Comparison of ENCODE assay signal across 18 cellular contexts in genomic region chr1:25355841-25356395, GRCh38. TPM values are rescaled to one million over a fixed set of nuclear protein-coding genes. Genes with fewer than 3 reads are reported as not detected.
DNase-seq lines count a peak whose midpoint lies in the region; ATAC-seq and TF ChIP-seq lines count a peak whose summit lies in the region.
"Had no signal": no experiment of that assay in that cellular context is flagged by ENCODE, and none has a peak within 500 bp of the region (broad histone marks: within the 10 kb centered on the region; RNA-seq: fewer than 3 reads in every experiment).

No MANE protein-coding gene starts in this region.

- H3K9me2 ChIP-seq in PC-3 (replicated peaks; ENCODE audit: low read length): no peaks in the 10 kb centered on the region

- H3K4ac ChIP-seq in H9 (ENCODE audit: low read depth, low read length): no peak overlapping the region

- no peak overlapping the region for H3K4me3 ChIP-seq in naive thymus-derived CD4-positive, alpha-beta T cell (ENCODE audit: low read length)
- H3K4me3 ChIP-seq in PC-3 (ENCODE audit: low read length): no peak overlapping the region
- H3K4me3 ChIP-seq: ascending aorta, colonic mucosa, testis had no signal

- H2AFZ ChIP-seq in H9 (ENCODE audit: low read length) (no peak overlapping the region), PC-3 (ENCODE audit: low read length) (no peak overlapping the region)

- H3K27ac ChIP-seq in H9 (ENCODE audit: insufficient read length, low read depth, low read length): no peak overlapping the region
- peak overlapping the region; percentile 41 for H3K27ac ChIP-seq in naive thymus-derived CD4-positive, alpha-beta T cell (ENCODE audit: low read depth, low read length)
- H3K27ac ChIP-seq in PC-3 (ENCODE audit: low read length): no peak overlapping the region
- H3K27ac ChIP-seq: colonic mucosa, testis, VCaP had no signal

- no peak overlapping the region for H3K23ac ChIP-seq in H9 (ENCODE audit: insufficient read length, low read depth, low read length)

- no peak overlapping the region for H3K18ac ChIP-seq in H9 (ENCODE audit: insufficient read length, low read depth, low read length)

- H3K4me1 ChIP-seq in H9 (ENCODE audit: insufficient read depth, low read length): no peaks in the 10 kb centered on the region
- peaks cover 6 to 13% of the 10 kb centered on the region in 2 donors for H3K4me1 ChIP-seq in naive thymus-derived CD4-positive, alpha-beta T cell (ENCODE audit: control insufficient read depth in 2 of 2, insufficient read depth in 2 of 2, low read length in 2 of 2)
- H3K4me1 ChIP-seq in PC-3 (ENCODE audit: insufficient read depth, low read length): peaks cover 15% of the 10 kb centered on the region
- H3K4me1 ChIP-seq: colonic mucosa, testis had no signal

- peaks cover 4% of the 10 kb centered on the region for H3K79me1 ChIP-seq in H9 (ENCODE audit: insufficient read depth, low read depth, low read length, poor library complexity, severe bottlenecking)

- ATAC-seq in activated T-helper 17 cell treated with anti-CD3 and anti-CD28 coated beads, Interleukin-2, amount 50 U/mL, for 72 hours (replicated peaks): peak; percentile 55
- no peak for ATAC-seq in naive thymus-derived CD4-positive, alpha-beta T cell
- no peak; the same call in 1 of the 2 replicates for ATAC-seq in PC-3

- DNase-seq in activated CD4-positive, alpha-beta T cell treated with anti-CD3 and anti-CD28 coated beads, Interleukin-2, amount 10 ng/mL, durations not matched to agents 24 days and 14 days: peak; percentile 76
- no peak for DNase-seq in activated CD4-positive, alpha-beta T cell treated with anti-CD3 and anti-CD28 coated beads, Interleukin-2, amount 50 U/mL, for 48 hours
- DNase-seq in H9: no peak
- DNase-seq in naive thymus-derived CD4-positive, alpha-beta T cell: no peak
- DNase-seq in MV-4-11 (lab: John Stamatoyannopoulos, UW): no peak
- DNase-seq in NCI-H187 (lab: John Stamatoyannopoulos, UW): no peak
- DNase-seq in PC-3: no peak
- DNase-seq: colonic mucosa; head of caudate nucleus; kidney glomerular epithelial cell; NCI-H1105 treated with DMSO at 0.1 percent for 48 hours; NCI-H446; stimulated activated CD4-positive, alpha-beta T cell treated with anti-CD3 and anti-CD28 coated beads, Interleukin-15, amount 100 ng/mL, for 24 hours; testis had no signal

- H3K4me2 ChIP-seq in H9 (ENCODE audit: insufficient read depth, insufficient read length, low read length) (no peak overlapping the region), PC-3 (ENCODE audit: low read length) (no peak overlapping the region)

- intact Hi-C loops in activated CD4-positive, alpha-beta T cell treated with anti-CD3 and anti-CD28 coated beads, Interleukin-2, amount 10 ng/mL, durations not matched to agents 24 days and 14 days (cut with micrococcal nuclease): no loop called here
- intact Hi-C loops in naive thymus-derived CD4-positive, alpha-beta T cell (cut with micrococcal nuclease): no loop called here
- intact Hi-C loops in PC-3 (cut with micrococcal nuclease): no loop called here

- no peak overlapping the region; the same call in 1 of the 2 replicates for H3K14ac ChIP-seq in H9 (ENCODE audit: insufficient read depth, low read length)

- CTCF ChIA-PET in naive thymus-derived CD4-positive, alpha-beta T cell (lab: Charles Lee): no interaction called here
- CTCF ChIA-PET in PC-3 (lab: Charles Lee): no interaction called here

- peak overlapping the region; percentile 76 for H3K27ac Mint-ChIP-seq in activated CD4-positive, alpha-beta T cell treated with anti-CD3 and anti-CD28 coated beads, Interleukin-2, amount 10 ng/mL, durations not matched to agents 24 days and 14 days
- peak overlapping the region in 2 of 3 experiments; percentile 4 to 47; a peak in 3 of 7 replicates for H3K27ac Mint-ChIP-seq in H9
- H3K27ac Mint-ChIP-seq in activated T-helper 17 cell treated with anti-CD3 and anti-CD28 coated beads, Interleukin-2, amount 50 U/mL, for 72 hours: peak overlapping the region; percentile 69
- peak overlapping the region; percentile 1 to 93 (median 79) for H3K27ac Mint-ChIP-seq in naive thymus-derived CD4-positive, alpha-beta T cell
- H3K27ac Mint-ChIP-seq: progenitor cell of endocrine pancreas had no signal

- WGBS in H9 (ENCODE audit: extremely low coverage, insufficient read length, low lambda C conversion rate): no CpG with 5 or more reads among the region's 6 CpGs

- no peak overlapping the region for H4K91ac ChIP-seq in H9 (ENCODE audit: insufficient read length, low read depth, low read length)

- H3K36me3 ChIP-seq in naive thymus-derived CD4-positive, alpha-beta T cell (ENCODE audit: control insufficient read depth in 2 of 3, insufficient read depth in 3 of 3, low read length in 3 of 3): peaks cover 5 to 74% (median 25%) of the 10 kb centered on the region in 3 experiments
- peaks cover 31% of the 10 kb centered on the region; the same call in 1 of the 2 replicates for H3K36me3 ChIP-seq in PC-3 (ENCODE audit: low read depth, low read length)
- H3K36me3 ChIP-seq: colonic mucosa had no signal

- no peak overlapping the region for H2BK5ac ChIP-seq in H9 (ENCODE audit: insufficient read length, low read length)

- H3K4me1 Mint-ChIP-seq in activated CD4-positive, alpha-beta T cell treated with anti-CD3 and anti-CD28 coated beads, Interleukin-2, amount 10 ng/mL, durations not matched to agents 24 days and 14 days: peaks cover 25% of the 10 kb centered on the region
- no peaks in the 10 kb centered on the region for H3K4me1 Mint-ChIP-seq in H9
- peaks cover 15% of the 10 kb centered on the region for H3K4me1 Mint-ChIP-seq in activated T-helper 17 cell treated with anti-CD3 and anti-CD28 coated beads, Interleukin-2, amount 50 U/mL, for 72 hours
- peaks cover 17 to 45% (median 23%) of the 10 kb centered on the region in 7 donors for H3K4me1 Mint-ChIP-seq in naive thymus-derived CD4-positive, alpha-beta T cell

- no peak overlapping the region for H3K56ac ChIP-seq in H9 (ENCODE audit: insufficient read length, low read depth, low read length)

- no TSS peak for BruUV-seq in PC-3 (replicated peaks; lab: Mats Ljungman, UMichigan)

- H2BK15ac ChIP-seq in H9 (ENCODE audit: low read depth, low read length): no peak overlapping the region

- no peaks in the 10 kb centered on the region for H3K9me3 ChIP-seq in H9 (ENCODE audit: control insufficient read depth, low read depth, low read length)
- no peaks in the 10 kb centered on the region for H3K9me3 ChIP-seq in naive thymus-derived CD4-positive, alpha-beta T cell (ENCODE audit: control insufficient read depth in 2 of 3, low read length in 3 of 3)
- no peaks in the 10 kb centered on the region for H3K9me3 ChIP-seq in PC-3 (ENCODE audit: low read length)
- H3K9me3 ChIP-seq: ascending aorta, colonic mucosa, testis had no signal

- no peaks in the 10 kb centered on the region for H3K27me3 Mint-ChIP-seq in activated CD4-positive, alpha-beta T cell treated with anti-CD3 and anti-CD28 coated beads, Interleukin-2, amount 10 ng/mL, durations not matched to agents 24 days and 14 days
- no peaks in the 10 kb centered on the region for H3K27me3 Mint-ChIP-seq in H9 (ENCODE audit: low read depth)
- no peaks in the 10 kb centered on the region for H3K27me3 Mint-ChIP-seq in activated T-helper 17 cell treated with anti-CD3 and anti-CD28 coated beads, Interleukin-2, amount 50 U/mL, for 72 hours
- H3K27me3 Mint-ChIP-seq in naive thymus-derived CD4-positive, alpha-beta T cell: no peaks in the 10 kb centered on the region
- H3K27me3 Mint-ChIP-seq: progenitor cell of endocrine pancreas had no signal

- H3T11ph ChIP-seq in H9 (ENCODE audit: low read length): no peak overlapping the region

- peak overlapping the region; percentile 54 for H3K4me3 Mint-ChIP-seq in activated CD4-positive, alpha-beta T cell treated with anti-CD3 and anti-CD28 coated beads, Interleukin-2, amount 10 ng/mL, durations not matched to agents 24 days and 14 days
- H3K4me3 Mint-ChIP-seq in H9: no peak overlapping the region
- peak overlapping the region; percentile 45 for H3K4me3 Mint-ChIP-seq in activated T-helper 17 cell treated with anti-CD3 and anti-CD28 coated beads, Interleukin-2, amount 50 U/mL, for 72 hours
- peak overlapping the region in 5 of 10 donors; percentile 16 to 72 (median 36) for H3K4me3 Mint-ChIP-seq in naive thymus-derived CD4-positive, alpha-beta T cell

- H2BK20ac ChIP-seq in H9 (ENCODE audit: low read depth, low read length, poor library complexity, severe bottlenecking): no peak overlapping the region

- peaks cover 54% of the 10 kb centered on the region for H3K36me3 Mint-ChIP-seq in activated CD4-positive, alpha-beta T cell treated with anti-CD3 and anti-CD28 coated beads, Interleukin-2, amount 10 ng/mL, durations not matched to agents 24 days and 14 days (ENCODE audit: low read depth)
- peaks cover 6 to 72% (median 56%) of the 10 kb centered on the region in 3 experiments; a peak in 5 of 7 replicates for H3K36me3 Mint-ChIP-seq in H9 (ENCODE audit: insufficient read depth in 1 of 3, low read depth in 3 of 3)
- H3K36me3 Mint-ChIP-seq in activated T-helper 17 cell treated with anti-CD3 and anti-CD28 coated beads, Interleukin-2, amount 50 U/mL, for 72 hours (ENCODE audit: low read depth): peaks cover 98% of the 10 kb centered on the region
- peaks cover 0 to 35% (median 20%) of the 10 kb centered on the region in 5 donors for H3K36me3 Mint-ChIP-seq in naive thymus-derived CD4-positive, alpha-beta T cell

- no peaks in the 10 kb centered on the region for H3K79me2 ChIP-seq in H9 (ENCODE audit: insufficient read depth, low read length)
- H3K79me2 ChIP-seq in PC-3 (ENCODE audit: low read length): no peaks in the 10 kb centered on the region

- no peak overlapping the region for H2AK5ac ChIP-seq in H9 (ENCODE audit: insufficient read length, low read length)

- H4K20me1 ChIP-seq in H9 (ENCODE audit: control insufficient read depth, insufficient read depth, insufficient read length): no peaks in the 10 kb centered on the region
- no peaks in the 10 kb centered on the region for H4K20me1 ChIP-seq in PC-3 (ENCODE audit: low read length)

- H3K27me3 ChIP-seq in H9 (ENCODE audit: insufficient read depth, low read length) (no peaks in the 10 kb centered on the region), PC-3 (ENCODE audit: low read length) (no peaks in the 10 kb centered on the region)
- no peaks in the 10 kb centered on the region for H3K27me3 ChIP-seq in naive thymus-derived CD4-positive, alpha-beta T cell (ENCODE audit: control insufficient read depth in 2 of 2, insufficient read depth in 2 of 2, low read length in 2 of 2)
- H3K27me3 ChIP-seq: ascending aorta, colonic mucosa, testis had no signal

- TF ChIP-seq CTCF in H9 (conservative IDR thresholded peaks at IDR 0.05) (no peak), PC-3 (conservative IDR thresholded peaks at IDR 0.05; ENCODE audit: low read depth, low read length) (no peak)

- H3K9ac ChIP-seq in H9 (ENCODE audit: extremely low read depth, insufficient read length, low read length): no peak overlapping the region
- no peak overlapping the region for H3K9ac ChIP-seq in PC-3 (ENCODE audit: low read length)

- POLR2A ChIA-PET in naive thymus-derived CD4-positive, alpha-beta T cell (lab: Charles Lee): no interaction called here
- POLR2A ChIA-PET in PC-3 (lab: Charles Lee; ENCODE audit: unreplicated experiment): no interaction called here

- H3F3A ChIP-seq in PC-3 (ENCODE audit: low read length, unreplicated experiment): no peaks in the 10 kb centered on the region

- H2BK120ac ChIP-seq in H9 (ENCODE audit: low read depth, low read length, poor library complexity, severe bottlenecking): no peak overlapping the region

- H3K23me2 ChIP-seq in H9 (ENCODE audit: insufficient read length, low read depth, low read length, poor library complexity, severe bottlenecking): no peaks in the 10 kb centered on the region

- no peak overlapping the region for H2BK12ac ChIP-seq in H9 (ENCODE audit: insufficient read length, low read depth, low read length)

- H4K8ac ChIP-seq in H9 (replicated peaks; ENCODE audit: insufficient read length, low read depth, low read length): no peak overlapping the region

- no peaks in the 10 kb centered on the region for H3K9me3 Mint-ChIP-seq in activated CD4-positive, alpha-beta T cell treated with anti-CD3 and anti-CD28 coated beads, Interleukin-2, amount 10 ng/mL, durations not matched to agents 24 days and 14 days
- no peaks in the 10 kb centered on the region for H3K9me3 Mint-ChIP-seq in H9
- H3K9me3 Mint-ChIP-seq in activated T-helper 17 cell treated with anti-CD3 and anti-CD28 coated beads, Interleukin-2, amount 50 U/mL, for 72 hours: no peaks in the 10 kb centered on the region
- H3K9me3 Mint-ChIP-seq in naive thymus-derived CD4-positive, alpha-beta T cell: no peaks in the 10 kb centered on the region

- no peak overlapping the region for H4K5ac ChIP-seq in H9 (ENCODE audit: insufficient read length, low read depth, low read length)

RNA-seq across cellular contexts. Expression of gene TMEM50A, which starts 17.8 kb away (rescaled TPM):
- 94.1 and 102 TPM in 2 replicates for total RNA-seq in activated CD4-positive, alpha-beta T cell treated with anti-CD3 and anti-CD28 coated beads, Interleukin-2, amount 10 ng/mL, durations not matched to agents 24 days and 14 days
- total RNA-seq in H9 (2021): 94.2 and 95.9 TPM in 2 replicates
- total RNA-seq in activated T-helper 17 cell treated with anti-CD3 and anti-CD28 coated beads, Interleukin-2, amount 50 U/mL, for 72 hours: 100 to 1,000 TPM in 1 of 2 donors, 10 to 100 TPM in 1; 76.3 to 125 TPM
- 100 to 1,000 TPM in 1 of 5 experiments, 10 to 100 TPM in 4; 61.6 to 149 (median 79.0) TPM for total RNA-seq in naive thymus-derived CD4-positive, alpha-beta T cell
- polyA plus RNA-seq in naive thymus-derived CD4-positive, alpha-beta T cell: 100 to 1,000 TPM; 140 to 146 TPM
- 70.2 and 90.5 TPM in 2 replicates for total RNA-seq in PC-3 (2014; rRNA removed)

Comparison
In these comparisons a context has a peak if more than half of its experiments do, and no peak if none do; other contexts are left out.
1. H3K27ac Mint-ChIP-seq: peak in every context shown above with its lines; median percentile 79 in naive thymus-derived CD4-positive, alpha-beta T cell; 76 in activated CD4-positive, alpha-beta T cell treated with anti-CD3 and anti-CD28 coated beads, Interleukin-2, amount 10 ng/mL, durations not matched to agents 24 days and 14 days; 69 in activated T-helper 17 cell treated with anti-CD3 and anti-CD28 coated beads, Interleukin-2, amount 50 U/mL, for 72 hours; 26 in H9.
2. H3K4me3 Mint-ChIP-seq: peak in activated CD4-positive, alpha-beta T cell treated with anti-CD3 and anti-CD28 coated beads, Interleukin-2, amount 10 ng/mL, durations not matched to agents 24 days and 14 days (single experiment) and activated T-helper 17 cell treated with anti-CD3 and anti-CD28 coated beads, Interleukin-2, amount 50 U/mL, for 72 hours (single experiment); none in H9 (0 of 2).